ENCODE assay signal across 26 cellular contexts in genomic region chr16:10606607-10607006, GRCh38. TPM values are rescaled to one million over a fixed set of nuclear protein-coding genes. Genes with fewer than 3 reads are reported as not detected.
"Had no signal": no experiment of that assay in that cellular context is flagged by ENCODE, and none has a peak within 500 bp of the region (broad histone marks: within the 10 kb centered on the region; RNA-seq: fewer than 3 reads in every experiment).

No MANE protein-coding gene starts in this region.

- H3K4me3 Mint-ChIP-seq: activated B cell treated with CpG ODN at 0.5 μM for 24 hours; activated CD4-positive, alpha-beta T cell treated with anti-CD3 and anti-CD28 coated beads, Interleukin-2, amount 10 ng/mL, durations not matched to agents 24 days and 14 days; activated naive CD4-positive, alpha-beta T cell treated with anti-CD3 and anti-CD28 coated beads, Interleukin-2, amount 10 ng/mL, durations not matched to agents 7 days and 5 days; activated naive CD8-positive, alpha-beta T cell treated with anti-CD3 and anti-CD28 coated beads, Interleukin-2, amount 10 ng/mL, durations not matched to agents 7 days and 5 days; T-helper 1 cell treated with Interleukin-12 subunit alpha and Interleukin-12 subunit beta and Interleukin-4 antibody, amounts not matched to agents 30 μg/mL and 1 μg/mL, for 36 hours had no signal

- H3K27me3 Mint-ChIP-seq: activated CD4-positive, alpha-beta T cell treated with anti-CD3 and anti-CD28 coated beads, Interleukin-2, amount 10 ng/mL, durations not matched to agents 24 days and 14 days; activated naive CD4-positive, alpha-beta T cell treated with anti-CD3 and anti-CD28 coated beads, Interleukin-2, amount 10 ng/mL, durations not matched to agents 7 days and 5 days had no signal

- H3K4me1 Mint-ChIP-seq: activated CD4-positive, alpha-beta T cell treated with anti-CD3 and anti-CD28 coated beads, Interleukin-2, amount 10 ng/mL, durations not matched to agents 24 days and 14 days; activated naive CD4-positive, alpha-beta T cell treated with anti-CD3 and anti-CD28 coated beads, Interleukin-2, amount 10 ng/mL, durations not matched to agents 7 days and 5 days; activated naive CD8-positive, alpha-beta T cell treated with anti-CD3 and anti-CD28 coated beads, Interleukin-2, amount 10 ng/mL, durations not matched to agents 7 days and 5 days had no signal

- H3K36me3 Mint-ChIP-seq: activated naive CD4-positive, alpha-beta T cell treated with anti-CD3 and anti-CD28 coated beads, Interleukin-2, amount 10 ng/mL, durations not matched to agents 7 days and 5 days; activated naive CD8-positive, alpha-beta T cell treated with anti-CD3 and anti-CD28 coated beads, Interleukin-2, amount 10 ng/mL, durations not matched to agents 7 days and 5 days had no signal

- ATAC-seq: K562, PC-3 had no signal

- DNase-seq: activated B cell treated with CpG ODN at 0.5 μM for 24 hours; activated CD4-positive, alpha-beta T cell treated with anti-CD3 and anti-CD28 coated beads for 1 hour; activated CD4-positive, alpha-beta T cell treated with anti-CD3 and anti-CD28 coated beads, Interleukin-2, amount 10 ng/mL, durations not matched to agents 24 days and 14 days; activated CD4-positive, alpha-beta T cell treated with anti-CD3 and anti-CD28 coated beads, Interleukin-2, amount 50 U/mL, for 48 hours; activated gamma-delta T cell treated with Interleukin-2 at 50 U/mL for 16 hours; activated naive CD4-positive, alpha-beta T cell treated with anti-CD3 and anti-CD28 coated beads, Interleukin-2, amount 10 ng/mL, durations not matched to agents 7 days and 5 days; activated naive CD8-positive, alpha-beta T cell treated with anti-CD3 and anti-CD28 coated beads, Interleukin-2, amount 10 ng/mL, durations not matched to agents 7 days and 5 days; activated T-cell treated with anti-CD3 and anti-CD28 coated beads, Interleukin-2, amount 50 U/mL, for 48 hours; adrenal gland; anterior cingulate cortex; Karpas-422; MM.1S; NCI-H1105; NCI-H1436 treated with DMSO at 0.1 percent for 48 hours; NCI-H187; NCI-H2081; NCI-H446; NCI-H524; PC-3; SHP77 treated with DMSO at 0.1 percent for 48 hours; T-helper 9 cell had no signal

- H3K4me1 ChIP-seq: adrenal gland had no signal

- H3K4me3 ChIP-seq: adrenal gland, breast epithelium, K562 had no signal

- H3K27ac Mint-ChIP-seq: activated B cell treated with CpG ODN at 0.5 μM for 24 hours; activated CD4-positive, alpha-beta T cell treated with anti-CD3 and anti-CD28 coated beads, Interleukin-2, amount 10 ng/mL, durations not matched to agents 24 days and 14 days; activated naive CD4-positive, alpha-beta T cell treated with anti-CD3 and anti-CD28 coated beads, Interleukin-2, amount 10 ng/mL, durations not matched to agents 7 days and 5 days; activated naive CD8-positive, alpha-beta T cell treated with anti-CD3 and anti-CD28 coated beads, Interleukin-2, amount 10 ng/mL, durations not matched to agents 7 days and 5 days; activated T-helper 2 cell treated with anti-CD3 and anti-CD28 coated beads, Interferon-gamma antibody, Interleukin-2, Interleukin-4, amounts not matched to agents 10 μg/mL and 5 μg/mL and 100 μg/mL, durations not matched to agents 14 hours and 24 hours and 36 hours; T-helper 1 cell treated with Interleukin-12 subunit alpha and Interleukin-12 subunit beta and Interleukin-4 antibody, amounts not matched to agents 30 μg/mL and 1 μg/mL, for 36 hours had no signal

- H3K9me3 Mint-ChIP-seq: activated B cell treated with CpG ODN at 0.5 μM for 24 hours; activated CD4-positive, alpha-beta T cell treated with anti-CD3 and anti-CD28 coated beads, Interleukin-2, amount 10 ng/mL, durations not matched to agents 24 days and 14 days; activated naive CD4-positive, alpha-beta T cell treated with anti-CD3 and anti-CD28 coated beads, Interleukin-2, amount 10 ng/mL, durations not matched to agents 7 days and 5 days; activated naive CD8-positive, alpha-beta T cell treated with anti-CD3 and anti-CD28 coated beads, Interleukin-2, amount 10 ng/mL, durations not matched to agents 7 days and 5 days; activated T-helper 2 cell treated with anti-CD3 and anti-CD28 coated beads, Interferon-gamma antibody, Interleukin-2, Interleukin-4, amounts not matched to agents 10 μg/mL and 5 μg/mL and 100 μg/mL, durations not matched to agents 14 hours and 24 hours and 36 hours; T-helper 1 cell treated with Interleukin-12 subunit alpha and Interleukin-12 subunit beta and Interleukin-4 antibody, amounts not matched to agents 30 μg/mL and 1 μg/mL, for 36 hours had no signal

- H3K27me3 ChIP-seq: adrenal gland, breast epithelium had no signal

- H3K27ac ChIP-seq: adrenal gland, breast epithelium had no signal

- FAIRE-seq: K562, RCC 7860 had no signal

- H3K36me3 ChIP-seq: adrenal gland, breast epithelium had no signal

- H3K9me3 ChIP-seq: adrenal gland, breast epithelium had no signal

RNA-seq across cellular contexts. Expression of gene EMP2, which starts 26.2 kb away (rescaled TPM):
- total RNA-seq: activated B cell treated with CpG ODN at 0.5 μM for 24 hours; activated CD4-positive, alpha-beta T cell treated with anti-CD3 and anti-CD28 coated beads, Interleukin-2, amount 10 ng/mL, durations not matched to agents 24 days and 14 days; activated naive CD8-positive, alpha-beta T cell treated with anti-CD3 and anti-CD28 coated beads, Interleukin-2, amount 10 ng/mL, durations not matched to agents 7 days and 5 days had no signal
